ENCODE assay signal across 1 cellular context in genomic region chr19:36031308-36031707, GRCh38.
TF ChIP-seq lines count a peak whose summit lies in the region.

No MANE protein-coding gene starts in this region.

TF ChIP-seq in GM23338, 12 proteins besides CTCF, POLR2A, EP300 and RAD21 (continued from another document):
- TF ChIP-seq, protein P1, sequence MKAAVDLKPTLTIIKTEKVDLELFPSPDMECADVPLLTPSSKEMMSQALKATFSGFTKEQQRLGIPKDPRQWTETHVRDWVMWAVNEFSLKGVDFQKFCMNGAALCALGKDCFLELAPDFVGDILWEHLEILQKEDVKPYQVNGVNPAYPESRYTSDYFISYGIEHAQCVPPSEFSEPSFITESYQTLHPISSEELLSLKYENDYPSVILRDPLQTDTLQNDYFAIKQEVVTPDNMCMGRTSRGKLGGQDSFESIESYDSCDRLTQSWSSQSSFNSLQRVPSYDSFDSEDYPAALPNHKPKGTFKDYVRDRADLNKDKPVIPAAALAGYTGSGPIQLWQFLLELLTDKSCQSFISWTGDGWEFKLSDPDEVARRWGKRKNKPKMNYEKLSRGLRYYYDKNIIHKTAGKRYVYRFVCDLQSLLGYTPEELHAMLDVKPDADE (IDR thresholded peaks at IDR 0.05): no peak
- TF ChIP-seq JUNB (IDR thresholded peaks at IDR 0.05; ENCODE audit: unreplicated experiment): no peak
- no peak for TF ChIP-seq REST (IDR thresholded peaks at IDR 0.05; ENCODE audit: unreplicated experiment)
- no peak for TF ChIP-seq CREB1 (CRISPR knock-in tag; IDR thresholded peaks at IDR 0.05; ENCODE audit: low read depth)
